8 cellular contexts compared by ENCODE assay signal in the genomic region with DNA sequence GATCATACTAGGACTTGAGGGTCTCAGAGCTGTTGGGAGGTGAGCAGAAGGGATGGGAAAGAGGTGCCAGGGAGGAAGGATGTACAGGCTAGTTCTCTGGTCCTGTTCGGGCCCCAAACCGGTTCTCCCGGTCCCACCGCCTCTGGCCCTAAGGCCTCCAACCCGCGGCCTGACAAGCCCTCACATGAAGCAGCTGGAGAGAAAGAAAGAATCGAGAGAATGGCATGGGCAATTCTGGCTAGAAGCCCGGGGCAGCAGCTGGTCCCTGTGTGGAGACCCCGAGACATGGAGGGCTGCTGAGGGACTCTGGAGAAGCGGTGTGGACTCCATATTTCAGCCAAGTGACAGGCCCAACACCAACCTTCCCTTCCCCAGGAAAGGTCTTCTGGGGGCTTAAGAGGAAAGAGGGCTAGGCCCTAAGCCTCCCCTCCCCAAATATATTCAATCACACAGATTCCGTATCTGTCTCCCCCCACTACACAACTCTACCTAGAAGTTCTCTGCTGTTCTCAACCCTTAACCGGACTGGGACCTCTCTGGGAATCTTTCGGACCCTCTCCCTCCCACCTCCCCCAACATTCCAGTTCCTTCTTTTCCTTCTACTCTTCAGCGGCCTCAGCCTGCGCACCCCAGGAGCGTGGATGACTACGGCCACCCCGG. TPM values are rescaled to one million over a fixed set of nuclear protein-coding genes. Genes with fewer than 3 reads are reported as not detected.
DNase-seq lines count a peak whose midpoint lies in the region; ATAC-seq and TF ChIP-seq lines count a peak whose summit lies in the region.

No MANE protein-coding gene starts in this region.

- peak overlapping the region; percentile 96 to 98 for H3K27ac ChIP-seq in right atrium auricular region

- H3K36me3 ChIP-seq in right atrium auricular region: peaks cover 26% of the 10 kb centered on the region

- DNase-seq in DMS79 (lab: John Stamatoyannopoulos, UW) (peak; percentile 85), NAMALWA (ENCODE audit: low spot score) (peak; percentile 47), right atrium auricular region (ENCODE audit: low spot score) (no peak), sciatic nerve (ENCODE audit: low spot score) (peak; percentile 65), G401 (ENCODE audit: low spot score) (no peak)
- DNase-seq in activated naive CD4-positive, alpha-beta T cell treated with anti-CD3 and anti-CD28 coated beads, Interleukin-2, amount 50 U/mL, for 72 hours (ENCODE audit: low spot score in 2 of 2): peak in 1 of 2 donors; percentile 33
- DNase-seq in stimulated activated naive CD4-positive, alpha-beta T cell treated with Interleukin-2 at 50 U/mL for 16 hours (lab: John Stamatoyannopoulos, UW): no peak

- peaks cover 48 to 55% of the 10 kb centered on the region in 2 donors for H3K36me3 Mint-ChIP-seq in activated naive CD4-positive, alpha-beta T cell treated with anti-CD3 and anti-CD28 coated beads, Interleukin-2, amount 50 U/mL, for 72 hours

- H3K9me3 ChIP-seq in right atrium auricular region: no peaks in the 10 kb centered on the region

- TF ChIP-seq CTCF in right atrium auricular region (IDR thresholded peaks at IDR 0.05): no peak

- H3K27me3 ChIP-seq in right atrium auricular region: no peaks in the 10 kb centered on the region

- H3K4me1 ChIP-seq in right atrium auricular region: peaks cover 0 to 49% of the 10 kb centered on the region in 2 donors

- in situ Hi-C loops in G401 (cut with HindIII; ENCODE audit: low sequenced_read_pairs): no loop called here

- H3K9me3 Mint-ChIP-seq in activated naive CD4-positive, alpha-beta T cell treated with anti-CD3 and anti-CD28 coated beads, Interleukin-2, amount 50 U/mL, for 72 hours: no peaks in the 10 kb centered on the region

- H3K27ac Mint-ChIP-seq in activated naive CD4-positive, alpha-beta T cell treated with anti-CD3 and anti-CD28 coated beads, Interleukin-2, amount 50 U/mL, for 72 hours: peak overlapping the region; percentile 98 to 99

- H3K4me3 ChIP-seq in right atrium auricular region: peak overlapping the region; percentile 86 to 94

- ATAC-seq in activated naive CD4-positive, alpha-beta T cell treated with anti-CD3 and anti-CD28 coated beads, Interleukin-2, amount 50 U/mL, for 72 hours: peak in 1 of 2 donors; percentile 0
- ATAC-seq in sciatic nerve (peak; percentile 1), HG02623 (IDR thresholded peaks at IDR 0.05; ENCODE audit: unreplicated experiment) (no peak)

- intact Hi-C loops in sciatic nerve (cut with DNase I): no loop called here

RNA-seq across cellular contexts. Expression of gene CDC42SE1, which starts 0.6 kb away (rescaled TPM):
- 100 to 1,000 TPM; 104 to 166 TPM for total RNA-seq in activated naive CD4-positive, alpha-beta T cell treated with anti-CD3 and anti-CD28 coated beads, Interleukin-2, amount 50 U/mL, for 72 hours
- 10 to 100 TPM; 18.2 to 37.5 TPM for total RNA-seq in right atrium auricular region
- 106 TPM for total RNA-seq in sciatic nerve
- 54.4 and 84.6 TPM in 2 replicates for total RNA-seq in G401 (2014; rRNA removed; shearing (Covaris generic))

RNA-seq across cellular contexts. Expression of gene MLLT11, which starts 1.4 kb away (rescaled TPM):
- 1 to 10 TPM; 5.6 TPM for total RNA-seq in activated naive CD4-positive, alpha-beta T cell treated with anti-CD3 and anti-CD28 coated beads, Interleukin-2, amount 50 U/mL, for 72 hours
- 10 to 100 TPM in 1 of 2 donors, 1 to 10 TPM in 1; 3.5 to 10.9 TPM for total RNA-seq in right atrium auricular region
- 2.5 TPM for total RNA-seq in sciatic nerve
- 8.1 and 11.0 TPM in 2 replicates for total RNA-seq in G401 (2014; rRNA removed; shearing (Covaris generic))

RNA-seq across cellular contexts. Expression of gene C1orf56, which starts 11.3 kb away (rescaled TPM):
- total RNA-seq in activated naive CD4-positive, alpha-beta T cell treated with anti-CD3 and anti-CD28 coated beads, Interleukin-2, amount 50 U/mL, for 72 hours: 1 to 10 TPM in 1 of 2 donors, under 1 TPM in 1; 0.91 to 1.0 TPM
- total RNA-seq in right atrium auricular region: 10 to 100 TPM in 1 of 2 donors, 1 to 10 TPM in 1; 8.8 to 16.2 TPM
- 5.6 TPM for total RNA-seq in sciatic nerve
- 0.07 TPM in 1 of 2 replicates, not detected in the other for total RNA-seq in G401 (2014; rRNA removed; shearing (Covaris generic))

RNA-seq across cellular contexts. Expression of gene GABPB2, which starts 11.7 kb away (rescaled TPM):
- total RNA-seq in activated naive CD4-positive, alpha-beta T cell treated with anti-CD3 and anti-CD28 coated beads, Interleukin-2, amount 50 U/mL, for 72 hours: 10 to 100 TPM in 1 of 2 donors, 1 to 10 TPM in 1; 5.6 to 14.1 TPM
- 10 to 100 TPM; 18.0 to 19.4 TPM for total RNA-seq in right atrium auricular region
- 31.7 TPM for total RNA-seq in sciatic nerve
- 4.6 and 7.8 TPM in 2 replicates for total RNA-seq in G401 (2014; rRNA removed; shearing (Covaris generic))

RNA-seq across cellular contexts. Expression of gene BNIPL, which starts 22.4 kb away (rescaled TPM):
- 1 to 10 TPM in 1 of 2 donors, under 1 TPM in 1; 0.89 to 3.1 TPM for total RNA-seq in activated naive CD4-positive, alpha-beta T cell treated with anti-CD3 and anti-CD28 coated beads, Interleukin-2, amount 50 U/mL, for 72 hours
- total RNA-seq in right atrium auricular region: under 1 TPM; 0.22 to 0.24 TPM
- total RNA-seq in sciatic nerve: 0.22 TPM
- total RNA-seq in G401 (2014; rRNA removed; shearing (Covaris generic)): not detected in 2 replicates

Comparison
In these comparisons a context has a peak if more than half of its experiments do, and no peak if none do; other contexts are left out.
1. DNase-seq: peak in DMS79 (single experiment), NAMALWA (single experiment) and sciatic nerve (single experiment); none in right atrium auricular region (single experiment), G401 (single experiment) and stimulated activated naive CD4-positive, alpha-beta T cell treated with Interleukin-2 at 50 U/mL for 16 hours (single experiment).